9 cellular contexts compared by ENCODE assay signal in genomic region chr9:108181444-108181843, GRCh38.
"Had no signal": no experiment of that assay in that cellular context is flagged by ENCODE, and none has a peak within 500 bp of the region (broad histone marks: within the 10 kb centered on the region; RNA-seq: fewer than 3 reads in every experiment).

No MANE protein-coding gene starts in this region.

- H3K4me3 Mint-ChIP-seq: GM23338, H9 had no signal

- H3K27ac Mint-ChIP-seq: GM23338, H9 had no signal

- H3K4me1 Mint-ChIP-seq: GM23338, H9 had no signal

- H3K4me3 ChIP-seq: GM23338, K562 had no signal

- ATAC-seq: GM23338, K562 had no signal

- DNase-seq: H9, HCEC 1CT, IMR-90, KG1 had no signal

- H3K9me3 Mint-ChIP-seq: GM23338, H9 had no signal

- H3K27ac ChIP-seq: HL-60 had no signal

- FAIRE-seq: H1, H54, K562 had no signal
